ENCODE assay signal across 8 cellular contexts in the genomic region with DNA sequence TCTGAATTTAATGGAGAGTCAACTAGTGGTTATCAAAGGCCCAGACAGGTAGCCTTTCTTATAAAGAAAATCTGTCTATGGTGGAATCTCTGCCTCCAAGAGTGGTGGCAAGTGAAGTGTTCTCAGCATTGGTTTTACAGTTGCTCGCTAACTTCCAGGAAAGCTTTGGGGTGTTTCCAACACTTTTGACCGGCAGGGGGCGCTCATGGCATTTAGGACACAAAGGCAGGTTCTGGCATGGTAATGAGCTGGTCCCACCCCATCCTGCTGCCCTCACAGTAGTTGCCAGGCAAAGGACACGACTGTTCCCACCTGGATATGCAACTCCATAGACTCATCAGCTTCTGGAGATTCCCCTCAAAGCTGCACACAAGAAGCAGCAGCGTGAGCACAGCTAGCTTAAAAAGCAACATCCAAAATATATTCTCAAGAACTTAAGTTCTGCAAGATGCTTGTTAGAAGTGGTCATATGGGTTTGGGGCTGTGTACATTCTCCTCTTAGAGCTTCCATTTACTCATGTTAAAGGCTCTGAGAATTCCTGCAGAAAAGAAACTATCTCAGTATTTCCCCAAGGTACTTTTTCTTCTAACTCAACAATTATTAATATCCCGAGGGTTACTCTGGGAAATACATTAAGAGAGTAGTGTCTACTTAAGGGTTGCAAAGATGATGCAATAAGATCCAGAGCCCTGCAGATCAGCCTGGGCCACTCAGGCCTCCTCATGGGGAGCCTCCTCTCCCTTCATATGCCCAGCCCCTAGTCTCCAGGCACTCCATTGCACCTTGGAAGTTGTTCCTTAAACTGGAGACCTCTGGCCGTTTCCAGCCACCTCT. TPM values are rescaled to one million over a fixed set of nuclear protein-coding genes. Genes with fewer than 3 reads are reported as not detected.
DNase-seq lines count a peak whose midpoint lies in the region; ATAC-seq and TF ChIP-seq lines count a peak whose summit lies in the region.

No MANE protein-coding gene starts in this region.

- TF ChIP-seq CTCF in GM12864 (IDR thresholded peaks at IDR 0.05; ENCODE audit: low read depth, low read length, missing control alignments) (peak; percentile 92), ovary (IDR thresholded peaks at IDR 0.05) (peak; percentile 63 to 75 (median 72)), transverse colon (IDR thresholded peaks at IDR 0.05) (peak; percentile 74 to 93 (median 91))

- H3K9me3 ChIP-seq in SJSA1 (replicated peaks) (no peaks in the 10 kb centered on the region), ovary (no peaks in the 10 kb centered on the region), transverse colon (no peaks in the 10 kb centered on the region)

- H3K36me3 ChIP-seq in SJSA1 (no peaks in the 10 kb centered on the region), ovary (no peaks in the 10 kb centered on the region), transverse colon (no peaks in the 10 kb centered on the region)

- intact Hi-C loops in ovary (cut with DNase I): loop anchor here in 2 of 4 donors (5.0 kb wide), 2 partner anchors 41 to 46 kb away; no protein-coding TSS in a partner anchor
- intact Hi-C loops in transverse colon (cut with DNase I; ENCODE audit: low total_unique reads): loop anchor here (5.0 kb wide), 1 partner anchor 46 kb away; no protein-coding TSS in a partner anchor

- H3K4me3 ChIP-seq in GM12864 (ENCODE audit: low read depth, low read length): no peak overlapping the region
- H3K4me3 ChIP-seq in SJSA1: no peak overlapping the region
- H3K4me3 ChIP-seq in ovary: no peak overlapping the region
- H3K4me3 ChIP-seq in transverse colon: no peak overlapping the region

- TF ChIP-seq POLR2A in ovary (IDR thresholded peaks at IDR 0.05) (no peak), transverse colon (IDR thresholded peaks at IDR 0.05) (no peak)

- H3K4me1 ChIP-seq in SJSA1 (replicated peaks) (no peaks in the 10 kb centered on the region), ovary (ENCODE audit: insufficient read depth) (no peaks in the 10 kb centered on the region), transverse colon (peaks cover 0 to 7% (median 0%) of the 10 kb centered on the region in 4 donors)

- H3K27me3 ChIP-seq in SJSA1 (replicated peaks) (no peaks in the 10 kb centered on the region), ovary (no peaks in the 10 kb centered on the region), transverse colon (no peaks in the 10 kb centered on the region)

- 22 to 28% (median 26%) methylated on average over 7 of the region's 7 CpGs for whole genome bisulfite sequencing in ovary, 3 donors
- 27 to 50% methylated on average over 1 to 7 of the region's 7 CpGs for WGBS in transverse colon (ENCODE audit: low coverage in 1 of 2), 2 donors

- H3K27ac ChIP-seq in SJSA1: no peak overlapping the region
- H3K27ac ChIP-seq in ovary: no peak overlapping the region
- H3K27ac ChIP-seq in transverse colon: no peak overlapping the region

- TF ChIP-seq EP300 in ovary (IDR thresholded peaks at IDR 0.05) (no peak), transverse colon (IDR thresholded peaks at IDR 0.05; ENCODE audit: low read depth) (no peak)

- DNase-seq in GM12864 (ENCODE audit: low read depth): peak; percentile 55
- peak; percentile 76 for DNase-seq in NCI-H1092 (lab: John Stamatoyannopoulos, UW)
- DNase-seq in SJSA1 (ENCODE audit: low read depth in 1 of 2, low spot score in 2 of 2): peak; percentile 52 to 84
- DNase-seq in activated gamma-delta T cell treated with anti-CD3 and anti-CD28 coated beads, Interleukin-2, amount 50 U/mL, for 16 hours (ENCODE audit: low read depth): peak; percentile 95
- DNase-seq in germinal center (ENCODE audit: low spot score): peak; percentile 80
- peak; percentile 77 to 92 (median 88) for DNase-seq in ovary
- DNase-seq in transverse colon: peak; percentile 93

- in situ Hi-C loops in transverse colon (cut with MboI; ENCODE audit: low pct_ligation_motif_present in 1 of 4, low pct_unique_long_range_greater_than_20kb in 1 of 4, low sequenced_read_pairs in 3 of 4): loop anchor here in 1 of 4 donors (10.0 kb wide), 1 partner anchor 54 kb away; no protein-coding TSS in a partner anchor

- no peak for ATAC-seq in HG03280 (IDR thresholded peaks at IDR 0.05; ENCODE audit: unreplicated experiment)

RNA-seq across cellular contexts. Expression of a gene that starts 14.8 kb away (rescaled TPM):
- total RNA-seq in SJSA1 (2014; rRNA removed; shearing (Covaris generic)): not detected in 2 replicates
- total RNA-seq in ovary (not detected), transverse colon (under 1 TPM in 1 of 4 donors, not detected in 3; 0.79 TPM)
- not detected for polyA plus RNA-seq in ovary

RNA-seq across cellular contexts. Expression of a gene that starts 20.6 kb away (rescaled TPM):
- total RNA-seq in SJSA1 (2014; rRNA removed; shearing (Covaris generic)): 28.4 and 34.9 TPM in 2 replicates
- total RNA-seq in ovary: 10 to 100 TPM; 41.0 to 71.5 (median 68.6) TPM
- polyA plus RNA-seq in ovary: 100 to 1,000 TPM in 1 of 2 donors, 10 to 100 TPM in 1; 50.6 to 100 TPM
- total RNA-seq in transverse colon: 100 to 1,000 TPM in 3 of 4 donors, 10 to 100 TPM in 1; 65.1 to 135 (median 103) TPM
